In the genomic region with DNA sequence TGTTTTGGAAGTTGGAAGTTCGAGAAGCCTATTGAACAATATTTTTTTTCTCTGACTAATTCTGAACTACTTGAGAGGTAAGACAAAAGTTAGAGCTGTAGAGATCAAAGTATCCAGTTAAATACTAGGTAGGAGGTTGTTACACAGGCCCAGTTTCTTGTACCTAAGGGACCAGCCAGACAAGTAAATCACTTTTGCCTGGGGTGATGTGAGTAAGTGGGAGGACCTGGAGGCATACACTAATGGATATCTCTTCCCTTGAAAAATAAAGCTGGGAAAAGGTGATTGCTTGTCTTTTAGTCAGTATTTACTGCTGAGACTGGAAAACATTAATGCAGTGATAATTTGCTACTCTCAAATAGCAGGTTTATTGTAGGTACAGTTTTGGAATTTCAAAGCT, we compare ENCODE assay signal across 25 cellular contexts.
"Had no signal": no experiment of that assay in that cellular context is flagged by ENCODE, and none has a peak within 500 bp of the region (broad histone marks: within the 10 kb centered on the region; RNA-seq: fewer than 3 reads in every experiment).

No MANE protein-coding gene starts in this region.

- H3K4me1 Mint-ChIP-seq: naive thymus-derived CD4-positive, alpha-beta T cell; stimulated activated naive B cell treated with anti-CD40 and anti-IgM and Interleukin-4, amounts not matched to agents 10 μg/mL and 1 μg/mL and 100 μg/mL, for 72 hours had no signal

- ATAC-seq: esophagus mucosa; left lung; naive thymus-derived CD4-positive, alpha-beta T cell; psoas muscle; right cardiac atrium; stimulated activated naive B cell treated with anti-CD40 and anti-IgM and Interleukin-4, amounts not matched to agents 10 μg/mL and 1 μg/mL and 100 μg/mL, for 72 hours; upper lobe of right lung had no signal

- H3K27ac Mint-ChIP-seq: naive thymus-derived CD4-positive, alpha-beta T cell; stimulated activated naive B cell treated with anti-CD40 and anti-IgM and Interleukin-4, amounts not matched to agents 10 μg/mL and 1 μg/mL and 100 μg/mL, for 72 hours; stimulated activated naive CD8-positive, alpha-beta T cell treated with anti-CD3 and anti-CD28 coated beads, Interleukin-15, Interleukin-2, amounts not matched to agents 100 ng/mL and 50 ng/mL, for 24 hours had no signal

- H3K4me1 ChIP-seq: left lung, spleen, upper lobe of right lung, uterus had no signal

- DNase-seq: dorsolateral prefrontal cortex; effector CD4-positive, alpha-beta T cell; kidney; left lung; mesenchymal stem cell; midbrain; naive thymus-derived CD4-positive, alpha-beta T cell; occipital lobe; ovary; posterior cingulate gyrus; psoas muscle; right cardiac atrium; sigmoid colon; spleen; stimulated activated CD4-positive, alpha-beta T cell treated with anti-CD3 and anti-CD28 coated beads, Interleukin-4, amount 100 ng/mL, for 4 hours; stimulated activated naive B cell treated with anti-CD40 and anti-IgM and Interleukin-4, amounts not matched to agents 10 μg/mL and 1 μg/mL and 100 μg/mL, for 72 hours; upper lobe of right lung; uterus had no signal

- H3K36me3 Mint-ChIP-seq: naive thymus-derived CD4-positive, alpha-beta T cell had no signal

- H3K27me3 Mint-ChIP-seq: naive thymus-derived CD4-positive, alpha-beta T cell; stimulated activated naive B cell treated with anti-CD40 and anti-IgM and Interleukin-4, amounts not matched to agents 10 μg/mL and 1 μg/mL and 100 μg/mL, for 72 hours; stimulated activated naive CD8-positive, alpha-beta T cell treated with anti-CD3 and anti-CD28 coated beads, Interleukin-15, Interleukin-2, amounts not matched to agents 100 ng/mL and 50 ng/mL, for 24 hours had no signal

- H3K4me3 ChIP-seq: dorsolateral prefrontal cortex, left lung, ovary, psoas muscle, sigmoid colon, spleen, thoracic aorta, tibial nerve, upper lobe of right lung, uterus had no signal

- H3K9me3 Mint-ChIP-seq: naive thymus-derived CD4-positive, alpha-beta T cell; stimulated activated naive B cell treated with anti-CD40 and anti-IgM and Interleukin-4, amounts not matched to agents 10 μg/mL and 1 μg/mL and 100 μg/mL, for 72 hours; stimulated activated naive CD8-positive, alpha-beta T cell treated with anti-CD3 and anti-CD28 coated beads, Interleukin-15, Interleukin-2, amounts not matched to agents 100 ng/mL and 50 ng/mL, for 24 hours had no signal

- H3K9me3 ChIP-seq: left lung, ovary, psoas muscle, sigmoid colon, spleen, thoracic aorta, tibial nerve, upper lobe of right lung, uterus had no signal

- H3K4me3 Mint-ChIP-seq: naive thymus-derived CD4-positive, alpha-beta T cell; nephron; stimulated activated naive B cell treated with anti-CD40 and anti-IgM and Interleukin-4, amounts not matched to agents 10 μg/mL and 1 μg/mL and 100 μg/mL, for 72 hours; stimulated activated naive CD8-positive, alpha-beta T cell treated with anti-CD3 and anti-CD28 coated beads, Interleukin-15, Interleukin-2, amounts not matched to agents 100 ng/mL and 50 ng/mL, for 24 hours had no signal

- FAIRE-seq: colon, kidney had no signal

- H3K27ac ChIP-seq: dorsolateral prefrontal cortex, epithelial cell of prostate, left lung, ovary, psoas muscle, sigmoid colon, spleen, thoracic aorta, tibial nerve, upper lobe of right lung, uterus had no signal

- H3K36me3 ChIP-seq: left lung, ovary, sigmoid colon, spleen, thoracic aorta, tibial nerve, upper lobe of right lung, uterus had no signal

- H3K27me3 ChIP-seq: dorsolateral prefrontal cortex, left lung, ovary, sigmoid colon, spleen, tibial nerve, upper lobe of right lung, uterus had no signal
